In the genomic region with DNA sequence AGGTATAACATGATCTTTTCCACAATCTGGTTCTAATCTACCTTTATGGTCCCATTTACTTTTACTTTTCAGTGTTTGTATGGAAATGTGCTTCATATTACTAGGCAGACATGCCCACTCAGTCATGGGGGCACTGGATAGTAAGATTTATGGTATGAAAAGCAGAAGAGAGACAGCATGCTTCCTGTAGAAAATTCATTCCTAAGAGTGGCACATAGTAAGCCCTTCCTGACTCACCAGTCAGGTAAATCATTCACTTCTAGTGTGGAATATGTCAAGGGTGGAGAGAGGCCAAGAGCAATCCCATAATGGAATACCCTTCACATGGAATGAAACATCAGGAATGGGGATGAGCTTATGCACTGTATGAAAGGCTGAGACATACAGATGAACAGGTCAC, we compare ENCODE assay signal across 13 cellular contexts. TPM values are rescaled to one million over a fixed set of nuclear protein-coding genes. Genes with fewer than 3 reads are reported as not detected.
DNase-seq lines count a peak whose midpoint lies in the region; ATAC-seq and TF ChIP-seq lines count a peak whose summit lies in the region.
"Had no signal": no experiment of that assay in that cellular context is flagged by ENCODE, and none has a peak within 500 bp of the region (broad histone marks: within the 10 kb centered on the region; RNA-seq: fewer than 3 reads in every experiment).

No MANE protein-coding gene starts in this region.

- H3K27ac Mint-ChIP-seq in chondrocyte (ENCODE audit: unreplicated experiment) (peak overlapping the region; percentile 67), T-cell (no peak overlapping the region)
- H3K27ac Mint-ChIP-seq: CD4-positive, alpha-beta memory T cell had no signal

- POLR2A ChIA-PET in T-cell (lab: Charles Lee) = no interaction called here

- peak; percentile 26 for ATAC-seq in left lung
- ATAC-seq in T-cell (replicated peaks in 1 of 4) = no peak
- ATAC-seq in heart right ventricle = no peak
- ATAC-seq: gastroesophageal sphincter; stimulated activated naive CD8-positive, alpha-beta T cell treated with anti-CD3 and anti-CD28 coated beads, Interleukin-15, Interleukin-2, amounts not matched to agents 100 U/mL and 50 U/mL, for 24 hours had no signal

- intact Hi-C loops in left lung (cut with DNase I) = no loop called here
- intact Hi-C loops in heart right ventricle (cut with DNase I) = no loop called here

- peaks cover 29% of the 10 kb centered on the region for H3K79me2 ChIP-seq in ACC112 (ENCODE audit: control insufficient read depth, insufficient read depth, low read length, unreplicated experiment)

- peak overlapping the region; percentile 99 for H3K27ac ChIP-seq in ACC112 (ENCODE audit: low read depth, low read length)
- no peak overlapping the region for H3K27ac ChIP-seq in left lung
- H3K27ac ChIP-seq in caudate nucleus (ENCODE audit: low read depth, low read length) = no peak overlapping the region
- H3K27ac ChIP-seq in heart right ventricle = no peak overlapping the region
- H3K27ac ChIP-seq: gastroesophageal sphincter, PC-9 had no signal

- H3K4me1 Mint-ChIP-seq in chondrocyte (ENCODE audit: low read depth) (peaks cover 77% of the 10 kb centered on the region), T-cell (no peaks in the 10 kb centered on the region)
- H3K4me1 Mint-ChIP-seq: CD4-positive, alpha-beta memory T cell had no signal

- no peak overlapping the region for H2AFZ ChIP-seq in ACC112 (ENCODE audit: low read length, unreplicated experiment)
- H2AFZ ChIP-seq: PC-9 had no signal

- peaks cover 89% of the 10 kb centered on the region for H3K4me1 ChIP-seq in ACC112 (ENCODE audit: control insufficient read depth, insufficient read depth, low read length, unreplicated experiment)
- peaks cover 17 to 28% of the 10 kb centered on the region in 2 donors for H3K4me1 ChIP-seq in left lung
- H3K4me1 ChIP-seq in heart right ventricle = peaks cover 11 to 42% (median 25%) of the 10 kb centered on the region in 9 donors

- DNase-seq in HuH-7 (ENCODE audit: low spot score) (peak; percentile 18), chondrocyte (ENCODE audit: low spot score) (no peak), left lung (no peak), T-cell (no peak), NCI-H69 (lab: John Stamatoyannopoulos, UW) (no peak), caudate nucleus (lab: John Stamatoyannopoulos, UW) (no peak), heart right ventricle (no peak)
- DNase-seq: activated CD4-positive, alpha-beta T cell treated with anti-CD3 and anti-CD28 coated beads, Interleukin-2, amount 50 U/mL, for 1 hour; CD4-positive, alpha-beta memory T cell; PC-9; stimulated activated naive CD8-positive, alpha-beta T cell treated with anti-CD3 and anti-CD28 coated beads, Interleukin-15, Interleukin-2, amounts not matched to agents 100 U/mL and 50 U/mL, for 24 hours had no signal

- H3K4me3 Mint-ChIP-seq in chondrocyte (ENCODE audit: unreplicated experiment) (no peak overlapping the region), T-cell (no peak overlapping the region)
- H3K4me3 Mint-ChIP-seq: CD4-positive, alpha-beta memory T cell had no signal

- H3K36me3 ChIP-seq in ACC112 (ENCODE audit: insufficient read depth, low read length) (no peaks in the 10 kb centered on the region), left lung (no peaks in the 10 kb centered on the region), heart right ventricle (no peaks in the 10 kb centered on the region)
- H3K36me3 ChIP-seq: gastroesophageal sphincter had no signal

- H3K4me3 ChIP-seq in ACC112 (ENCODE audit: low read depth, low read length) (no peak overlapping the region), left lung (no peak overlapping the region), heart right ventricle (no peak overlapping the region)
- H3K4me3 ChIP-seq: gastroesophageal sphincter, PC-9 had no signal

- H3K9me3 ChIP-seq in left lung (no peaks in the 10 kb centered on the region), heart right ventricle (no peaks in the 10 kb centered on the region)
- H3K9me3 ChIP-seq: gastroesophageal sphincter had no signal

- CTCF ChIA-PET in T-cell (lab: Charles Lee) = no interaction called here

- no peaks in the 10 kb centered on the region for H3K27me3 ChIP-seq in ACC112 (ENCODE audit: insufficient read depth, low read length)
- H3K27me3 ChIP-seq in left lung = no peaks in the 10 kb centered on the region
- H3K27me3 ChIP-seq in heart right ventricle = no peaks in the 10 kb centered on the region
- H3K27me3 ChIP-seq: gastroesophageal sphincter had no signal

- H3K9me3 Mint-ChIP-seq in chondrocyte (ENCODE audit: low read depth) (no peaks in the 10 kb centered on the region), T-cell (no peaks in the 10 kb centered on the region)
- H3K9me3 Mint-ChIP-seq: CD4-positive, alpha-beta memory T cell had no signal

- H3K36me3 Mint-ChIP-seq in chondrocyte (ENCODE audit: low read depth) = peaks cover 13% of the 10 kb centered on the region
- no peaks in the 10 kb centered on the region for H3K36me3 Mint-ChIP-seq in T-cell
- H3K36me3 Mint-ChIP-seq: CD4-positive, alpha-beta memory T cell had no signal

- H3K27me3 Mint-ChIP-seq in chondrocyte (ENCODE audit: low read depth) (no peaks in the 10 kb centered on the region), T-cell (peaks cover 0 to 9% of the 10 kb centered on the region in 2 donors)

- TF ChIP-seq CTCF in chondrocyte (IDR thresholded peaks at IDR 0.05) = no peak
- no peak for TF ChIP-seq CTCF in left lung (IDR thresholded peaks at IDR 0.05)
- no peak for TF ChIP-seq CTCF in heart right ventricle (IDR thresholded peaks at IDR 0.05)

RNA-seq across cellular contexts. Expression of gene BCL10, which starts 49.5 kb away (rescaled TPM):
- total RNA-seq in chondrocyte = 21.9 to 26.5 TPM (median 24.9 TPM) in 3 replicates
- 10 to 100 TPM; 25.0 to 31.6 TPM for total RNA-seq in left lung
- total RNA-seq in T-cell = 10 to 100 TPM; 25.8 to 40.0 (median 28.0) TPM
- total RNA-seq in heart right ventricle = 10 to 100 TPM in 3 of 10 donors, 1 to 10 TPM in 7; 6.2 to 15.3 (median 9.4) TPM
- polyA plus RNA-seq in heart right ventricle = 1 to 10 TPM; 4.1 to 4.3 TPM
